Comparison of ENCODE assay signal across 27 cellular contexts in the genomic region with DNA sequence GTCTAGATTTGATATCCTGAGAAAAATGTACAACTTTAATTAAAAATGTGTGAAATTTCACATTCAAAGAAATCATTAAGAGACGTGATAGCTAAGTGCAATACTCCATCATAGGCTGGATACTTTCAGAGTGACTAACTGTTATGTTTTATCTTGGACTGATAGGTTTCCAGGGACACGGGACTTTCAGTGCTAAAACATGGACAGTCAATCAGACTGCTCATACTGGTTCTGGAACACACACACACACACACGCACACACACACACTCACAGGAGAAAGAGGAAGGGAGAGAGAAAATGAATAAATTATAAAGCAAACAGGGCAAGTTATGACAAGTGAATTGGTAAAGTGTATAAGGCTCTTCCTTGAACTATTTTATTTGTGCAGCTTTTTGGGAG.
"Had no signal": no experiment of that assay in that cellular context is flagged by ENCODE, and none has a peak within 500 bp of the region (broad histone marks: within the 10 kb centered on the region; RNA-seq: fewer than 3 reads in every experiment).

No MANE protein-coding gene starts in this region.

- H3K27ac Mint-ChIP-seq: activated CD4-positive, alpha-beta T cell treated with anti-CD3 and anti-CD28 coated beads, Interleukin-2, amount 10 ng/mL, durations not matched to agents 7 days and 5 days; activated CD8-positive, alpha-beta T cell treated with anti-CD3 and anti-CD28 coated beads, Interleukin-2, amount 10 ng/mL, durations not matched to agents 7 days and 5 days; activated naive CD4-positive, alpha-beta T cell treated with anti-CD3 and anti-CD28 coated beads, Interleukin-2, amount 50 U/mL, for 72 hours; activated T-helper 1 cell treated with anti-CD3 and anti-CD28 coated beads, Interleukin-12 subunit alpha, Interleukin-12 subunit beta, Interleukin-2, Interleukin-4 antibody, amounts not matched to agents 30 ng/mL and 10 ng/mL and 1 ng/mL, durations not matched to agents 14 hours and 24 hours and 36 hours; memory B cell; stimulated activated memory B cell treated with anti-CD40 and anti-IgM and Interleukin-4, amounts not matched to agents 10 μg/mL and 1 μg/mL and 100 μg/mL, for 72 hours had no signal

- H3K27me3 ChIP-seq: ascending aorta, colonic mucosa, dorsolateral prefrontal cortex, sigmoid colon, stomach, suprapubic skin, tibial nerve, vagina had no signal

- H3K4me3 Mint-ChIP-seq: activated CD4-positive, alpha-beta T cell treated with anti-CD3 and anti-CD28 coated beads, Interleukin-2, amount 10 ng/mL, durations not matched to agents 7 days and 5 days; activated CD8-positive, alpha-beta T cell treated with anti-CD3 and anti-CD28 coated beads, Interleukin-2, amount 10 ng/mL, durations not matched to agents 7 days and 5 days; activated T-helper 1 cell treated with anti-CD3 and anti-CD28 coated beads, Interleukin-12 subunit alpha, Interleukin-12 subunit beta, Interleukin-2, Interleukin-4 antibody, amounts not matched to agents 30 ng/mL and 10 ng/mL and 1 ng/mL, durations not matched to agents 14 hours and 24 hours and 36 hours; central memory CD8-positive, alpha-beta T cell; memory B cell; stimulated activated memory B cell treated with anti-CD40 and anti-IgM and Interleukin-4, amounts not matched to agents 10 μg/mL and 1 μg/mL and 100 μg/mL, for 72 hours had no signal

- H3K36me3 Mint-ChIP-seq: memory B cell; stimulated activated memory B cell treated with anti-CD40 and anti-IgM and Interleukin-4, amounts not matched to agents 10 μg/mL and 1 μg/mL and 100 μg/mL, for 72 hours had no signal

- H3K36me3 ChIP-seq: ascending aorta, colonic mucosa, left ventricle myocardium inferior, sigmoid colon, stomach, suprapubic skin, tibial nerve, vagina had no signal

- ATAC-seq: activated CD8-positive, alpha-beta T cell treated with anti-CD3 and anti-CD28 coated beads, Interleukin-2, amount 10 ng/mL, durations not matched to agents 7 days and 5 days; activated naive CD4-positive, alpha-beta T cell treated with anti-CD3 and anti-CD28 coated beads, Interleukin-2, amount 50 U/mL, for 72 hours; stimulated activated memory B cell treated with anti-CD40 and anti-IgM and Interleukin-4, amounts not matched to agents 10 μg/mL and 1 μg/mL and 100 μg/mL, for 72 hours had no signal

- H3K4me2 ChIP-seq: smooth muscle cell had no signal

- H3K4me1 ChIP-seq: ascending aorta, colonic mucosa, left ventricle myocardium inferior, sigmoid colon, stomach, suprapubic skin, tibial nerve, vagina had no signal

- H3K4me1 Mint-ChIP-seq: central memory CD8-positive, alpha-beta T cell; memory B cell; stimulated activated memory B cell treated with anti-CD40 and anti-IgM and Interleukin-4, amounts not matched to agents 10 μg/mL and 1 μg/mL and 100 μg/mL, for 72 hours had no signal

- H3K9me3 ChIP-seq: ascending aorta, colonic mucosa, sigmoid colon, suprapubic skin, vagina had no signal

- H3K27me3 Mint-ChIP-seq: activated CD4-positive, alpha-beta T cell treated with anti-CD3 and anti-CD28 coated beads, Interleukin-2, amount 10 ng/mL, durations not matched to agents 7 days and 5 days; central memory CD8-positive, alpha-beta T cell; memory B cell; stimulated activated memory B cell treated with anti-CD40 and anti-IgM and Interleukin-4, amounts not matched to agents 10 μg/mL and 1 μg/mL and 100 μg/mL, for 72 hours had no signal

- H3K4me3 ChIP-seq: ascending aorta, colonic mucosa, dorsolateral prefrontal cortex, left ventricle myocardium inferior, sigmoid colon, smooth muscle cell, stomach, suprapubic skin, tibial nerve, vagina had no signal

- DNase-seq: activated CD4-positive, alpha-beta T cell treated with anti-CD3 and anti-CD28 coated beads, Interleukin-2, amount 10 ng/mL, durations not matched to agents 7 days and 5 days; activated CD4-positive, CD25-positive, alpha-beta regulatory T cell treated with anti-CD3 and anti-CD28 coated beads, Interleukin-2, amount 50 U/mL, for 72 hours; activated CD8-positive, alpha-beta T cell treated with anti-CD3 and anti-CD28 coated beads, Interleukin-2, amount 10 ng/mL, durations not matched to agents 7 days and 5 days; activated gamma-delta T cell; colonic mucosa; dorsolateral prefrontal cortex; erythroblast; foreskin melanocyte; glutamatergic neuron; hippocampal formation; kidney glomerular epithelial cell; left ventricle myocardium inferior; occipital lobe; sigmoid colon; stimulated activated CD4-positive, alpha-beta T cell treated with anti-CD3 and anti-CD28 coated beads, Interleukin-15, amount 100 ng/mL, for 24 hours; stomach had no signal

- H3K27ac ChIP-seq: ascending aorta, colonic mucosa, dorsolateral prefrontal cortex, left ventricle myocardium inferior, sigmoid colon, stomach, suprapubic skin, tibial nerve, vagina, VCaP had no signal
